ENCODE assay signal across 11 cellular contexts in the genomic region with DNA sequence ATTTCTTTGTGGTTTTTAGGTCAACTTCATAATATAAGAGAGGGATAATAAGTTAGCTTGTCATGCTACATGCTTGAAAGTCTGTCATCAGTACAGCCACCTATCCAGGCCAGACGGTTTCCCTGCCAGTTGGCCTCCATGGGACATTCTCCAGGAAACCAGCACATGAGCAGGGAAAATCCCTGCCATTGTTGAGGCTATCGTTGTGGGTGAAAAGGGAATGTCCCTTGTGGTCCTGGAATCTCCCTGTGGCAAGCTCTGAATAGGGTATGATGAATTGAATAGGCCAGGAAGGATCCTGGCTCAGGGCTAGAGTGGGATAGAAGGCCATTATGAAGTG. TPM values are rescaled to one million over a fixed set of nuclear protein-coding genes. Genes with fewer than 3 reads are reported as not detected.
DNase-seq lines count a peak whose midpoint lies in the region; ATAC-seq and TF ChIP-seq lines count a peak whose summit lies in the region.
"Had no signal": no experiment of that assay in that cellular context is flagged by ENCODE, and none has a peak within 500 bp of the region (broad histone marks: within the 10 kb centered on the region; RNA-seq: fewer than 3 reads in every experiment).

No MANE protein-coding gene starts in this region.

- H3K18ac ChIP-seq in mesendoderm (ENCODE audit: low read length), result no peak overlapping the region

- peaks cover 82% of the 10 kb centered on the region for H3K79me2 ChIP-seq in mammary epithelial cell (ENCODE audit: insufficient read depth, low read length)
- no peaks in the 10 kb centered on the region for H3K79me2 ChIP-seq in mesendoderm (ENCODE audit: control insufficient read depth, insufficient read depth, low read length)

- no peak overlapping the region for H3K4me2 ChIP-seq in mammary epithelial cell (ENCODE audit: insufficient read depth, low read depth, low read length)
- H3K4me2 ChIP-seq in mesendoderm (ENCODE audit: low read length), result no peak overlapping the region

- no peak overlapping the region for H2AFZ ChIP-seq in mammary epithelial cell (ENCODE audit: low read depth, low read length)

- H3K56ac ChIP-seq in mesendoderm (ENCODE audit: low read length), result no peak overlapping the region

- peak overlapping the region; percentile 10 for H3K27ac ChIP-seq in mammary epithelial cell (ENCODE audit: insufficient read depth, low read depth, low read length)
- no peak overlapping the region for H3K27ac ChIP-seq in mesendoderm (ENCODE audit: low read depth, low read length)
- H3K27ac ChIP-seq in esophagus squamous epithelium, result no peak overlapping the region
- H3K27ac ChIP-seq in vagina, result no peak overlapping the region
- H3K27ac ChIP-seq in CD4-positive, alpha-beta T cell (ENCODE audit: low read depth, low read length), result no peak overlapping the region
- H3K27ac ChIP-seq: suprapubic skin had no signal

- H2BK15ac ChIP-seq in mesendoderm (replicated peaks; ENCODE audit: low read depth), result no peak overlapping the region

- WGBS in mammary epithelial cell (ENCODE audit: low coverage, missing lambda C conversion rate), result 5% methylated on average over 2 of the region's 2 CpGs
- no CpG with 5 or more reads among the region's 2 CpGs for WGBS in mesendoderm (ENCODE audit: extremely low coverage, insufficient coverage, low lambda C conversion rate)
- WGBS in esophagus squamous epithelium, 2 donors, result 10 to 15% methylated on average over 2 of the region's 2 CpGs

- TF ChIP-seq CTCF in Calu3 (IDR thresholded peaks at IDR 0.05; ENCODE audit: unreplicated experiment) (no peak), mammary epithelial cell (conservative IDR thresholded peaks at IDR 0.05 in 1 of 2, IDR thresholded peaks at IDR 0.05 in 1 of 2; ENCODE audit: extremely low read depth in 1 of 2, insufficient read depth in 1 of 2, low read depth in 1 of 2, low read length in 2 of 2) (no peak), esophagus squamous epithelium (IDR thresholded peaks at IDR 0.05) (no peak), vagina (IDR thresholded peaks at IDR 0.05) (no peak)
- TF ChIP-seq CTCF in CD4-positive, alpha-beta T cell (IDR thresholded peaks at IDR 0.05), result no peak

- POLR2A ChIA-PET in CD4-positive, alpha-beta T cell (lab: Charles Lee), result no interaction called here

- no peaks in the 10 kb centered on the region for H3K79me1 ChIP-seq in mesendoderm (ENCODE audit: low read length)

- no peak overlapping the region for H3K9ac ChIP-seq in mammary epithelial cell (ENCODE audit: insufficient read depth, low read length)
- H3K9ac ChIP-seq in mesendoderm (ENCODE audit: low read length), result no peak overlapping the region

- H3K4me3 Mint-ChIP-seq in Calu3 (ENCODE audit: low read depth, unreplicated experiment), result peak overlapping the region; percentile 33
- no peak overlapping the region for H3K4me3 Mint-ChIP-seq in CD4-positive, alpha-beta T cell
- H3K4me3 Mint-ChIP-seq: CD4-positive, alpha-beta memory T cell had no signal

- no peak overlapping the region for H4K5ac ChIP-seq in mesendoderm (ENCODE audit: low read length)

- DNase-seq in Calu3 (peak; percentile 73), HS-5 (ENCODE audit: low read depth) (peak; percentile 56), mammary epithelial cell (peak; percentile 93), mesendoderm (peak; percentile 72), esophagus squamous epithelium (lab: John Stamatoyannopoulos, UW) (no peak), vagina (ENCODE audit: extremely low spot score in 2 of 2) (no peak)
- DNase-seq in CD4-positive, alpha-beta T cell, result no peak
- DNase-seq: CD4-positive, alpha-beta memory T cell; stimulated activated CD4-positive, alpha-beta T cell treated with anti-CD3 and anti-CD28 coated beads, Interleukin-2, amount 100 ng/mL, for 48 hours had no signal

- H3K9me3 ChIP-seq in mammary epithelial cell (replicated peaks; ENCODE audit: insufficient read depth, low read length), result no peaks in the 10 kb centered on the region
- H3K9me3 ChIP-seq in esophagus squamous epithelium, result no peaks in the 10 kb centered on the region
- H3K9me3 ChIP-seq in vagina, result no peaks in the 10 kb centered on the region
- H3K9me3 ChIP-seq in CD4-positive, alpha-beta T cell (ENCODE audit: control insufficient read depth, low read length), result no peaks in the 10 kb centered on the region
- H3K9me3 ChIP-seq: suprapubic skin had no signal

- TF ChIP-seq POLR2A in esophagus squamous epithelium (IDR thresholded peaks at IDR 0.05) (no peak), vagina (IDR thresholded peaks at IDR 0.05) (no peak)

- H3K27ac Mint-ChIP-seq in Calu3 (ENCODE audit: unreplicated experiment), result peak overlapping the region; percentile 83
- H3K27ac Mint-ChIP-seq in CD4-positive, alpha-beta T cell, result no peak overlapping the region
- H3K27ac Mint-ChIP-seq: CD4-positive, alpha-beta memory T cell had no signal

- intact Hi-C loops in Calu3 (cut with micrococcal nuclease; ENCODE audit: unreplicated experiment), result no loop called here
- intact Hi-C loops in mammary epithelial cell (cut with micrococcal nuclease), result no loop called here
- intact Hi-C loops in esophagus squamous epithelium (cut with DNase I), result no loop called here
- intact Hi-C loops in vagina (cut with DNase I), result no loop called here
- intact Hi-C loops in CD4-positive, alpha-beta T cell (cut with DNase I, micrococcal nuclease), result no loop called here

- CTCF ChIA-PET in Calu3 (lab: Charles Lee) (interaction anchor here (0.6 to 1.6 kb wide), 4 partner anchors 9 to 333 kb away, joined by 3 to 7 read pairs (median 3); a partner anchor contains a TSS), mammary epithelial cell (lab: Charles Lee; ENCODE audit: low non-redundant PET) (no interaction called here)
- CTCF ChIA-PET in CD4-positive, alpha-beta T cell (lab: Charles Lee), result no interaction called here

- in situ Hi-C loops in mammary epithelial cell (cut with MboI; ENCODE audit: low sequenced_read_pairs in 2 of 2), result no loop called here

- peaks cover 18% of the 10 kb centered on the region for H3K4me1 ChIP-seq in mammary epithelial cell (ENCODE audit: insufficient read depth, low read length)
- H3K4me1 ChIP-seq in mesendoderm (ENCODE audit: control insufficient read depth, low read depth, low read length), result peaks cover 3% of the 10 kb centered on the region
- H3K4me1 ChIP-seq in esophagus squamous epithelium, result no peaks in the 10 kb centered on the region
- H3K4me1 ChIP-seq in vagina, result no peaks in the 10 kb centered on the region

- H2BK5ac ChIP-seq in mesendoderm (ENCODE audit: low read length), result no peak overlapping the region

- no peaks in the 10 kb centered on the region for H3K9me3 Mint-ChIP-seq in Calu3 (ENCODE audit: low read depth, unreplicated experiment)
- no peaks in the 10 kb centered on the region for H3K9me3 Mint-ChIP-seq in CD4-positive, alpha-beta T cell
- H3K9me3 Mint-ChIP-seq: CD4-positive, alpha-beta memory T cell had no signal

- H4K20me1 ChIP-seq in mammary epithelial cell (ENCODE audit: insufficient read depth, low read length), result peaks cover 2% of the 10 kb centered on the region

- dilution Hi-C loops in mammary epithelial cell (cut with HindIII; ENCODE audit: low sequenced_read_pairs), result no loop called here

- H3K36me3 ChIP-seq in mammary epithelial cell (ENCODE audit: insufficient read depth, low read length), result peaks cover 14% of the 10 kb centered on the region
- H3K36me3 ChIP-seq in mesendoderm (ENCODE audit: control insufficient read depth, insufficient read depth, low read length), result no peaks in the 10 kb centered on the region
- peaks cover 0 to 19% (median 0%) of the 10 kb centered on the region in 3 donors for H3K36me3 ChIP-seq in esophagus squamous epithelium
- H3K36me3 ChIP-seq in vagina, result no peaks in the 10 kb centered on the region

- H3K27me3 ChIP-seq in mammary epithelial cell (ENCODE audit: insufficient read depth, low read length) (no peaks in the 10 kb centered on the region), mesendoderm (ENCODE audit: insufficient read depth, low read length, poor library complexity) (no peaks in the 10 kb centered on the region), esophagus squamous epithelium (no peaks in the 10 kb centered on the region), vagina (no peaks in the 10 kb centered on the region)
- H3K27me3 ChIP-seq in CD4-positive, alpha-beta T cell (ENCODE audit: control insufficient read depth, insufficient read depth, low read length), result no peaks in the 10 kb centered on the region
- H3K27me3 ChIP-seq: suprapubic skin had no signal

- H3K4me1 Mint-ChIP-seq in Calu3 (ENCODE audit: low read depth, unreplicated experiment), result peaks cover 58% of the 10 kb centered on the region
- H3K4me1 Mint-ChIP-seq in CD4-positive, alpha-beta T cell (ENCODE audit: low read depth), result no peaks in the 10 kb centered on the region

- H2AK5ac ChIP-seq in mesendoderm (ENCODE audit: low read length), result no peak overlapping the region

- no peak overlapping the region for H3K4ac ChIP-seq in mesendoderm (ENCODE audit: low read depth, low read length)

- no peak overlapping the region for H3K23ac ChIP-seq in mesendoderm (ENCODE audit: low read length)

- no peak for ATAC-seq in GM19452 (IDR thresholded peaks at IDR 0.05; ENCODE audit: unreplicated experiment)
- no peak for ATAC-seq in CD4-positive, alpha-beta T cell (ENCODE audit: poor library complexity)

- H4K8ac ChIP-seq in mesendoderm (ENCODE audit: low read depth, low read length), result no peak overlapping the region

- BruUV-seq in Calu3 (replicated peaks; lab: Mats Ljungman, UMichigan) (no TSS peak), mammary epithelial cell (replicated peaks; lab: Mats Ljungman, UMichigan) (no TSS peak)

- H3K4me3 ChIP-seq in mammary epithelial cell (replicated peaks in 1 of 3; ENCODE audit: insufficient read depth in 1 of 3, low read depth in 2 of 3, low read length in 3 of 3), result no peak overlapping the region
- no peak overlapping the region for H3K4me3 ChIP-seq in mesendoderm (ENCODE audit: low read length)
- H3K4me3 ChIP-seq in esophagus squamous epithelium, result no peak overlapping the region
- no peak overlapping the region for H3K4me3 ChIP-seq in vagina
- H3K4me3 ChIP-seq: suprapubic skin had no signal

- no peak overlapping the region for H2BK120ac ChIP-seq in mesendoderm (ENCODE audit: low read depth, low read length)

- H3K36me3 Mint-ChIP-seq in Calu3 (ENCODE audit: insufficient read depth, unreplicated experiment), result peaks cover 75% of the 10 kb centered on the region
- peaks cover 16% of the 10 kb centered on the region for H3K36me3 Mint-ChIP-seq in CD4-positive, alpha-beta T cell (ENCODE audit: low read depth)

- H3K27me3 Mint-ChIP-seq in Calu3 (ENCODE audit: unreplicated experiment), result no peaks in the 10 kb centered on the region
- H3K27me3 Mint-ChIP-seq in CD4-positive, alpha-beta T cell, result no peaks in the 10 kb centered on the region
- H3K27me3 Mint-ChIP-seq: CD4-positive, alpha-beta memory T cell had no signal

RNA-seq across cellular contexts. Expression of a gene that starts 12.2 kb away (rescaled TPM):
- total RNA-seq in Calu3 (2022) (122 and 147 TPM in 2 replicates), mammary epithelial cell (10 to 100 TPM; 57.2 to 93.5 TPM), esophagus squamous epithelium (10 to 100 TPM in 2 of 4 donors, 1 to 10 TPM in 2; 9.0 to 15.8 (median 11.8) TPM), vagina (6.6 TPM)
- 65.6 TPM for polyA plus RNA-seq in mammary epithelial cell
- polyA minus RNA-seq in mammary epithelial cell, result 106 TPM
- polyA plus RNA-seq in mesendoderm (2013, experiment 1 of 2), result 36.3 TPM
- 35.7 TPM for polyA plus RNA-seq in mesendoderm (2013, experiment 2 of 2)
- total RNA-seq in CD4-positive, alpha-beta T cell, result 1 to 10 TPM; 1.7 to 2.1 TPM

RNA-seq across cellular contexts. Expression of a gene that starts 18.7 kb away (rescaled TPM):
- total RNA-seq in Calu3 (2022), result not detected in 2 replicates
- total RNA-seq in mammary epithelial cell, result not detected
- polyA plus RNA-seq in mammary epithelial cell, result not detected
- polyA minus RNA-seq in mammary epithelial cell, result not detected
- polyA plus RNA-seq in mesendoderm (2013, experiment 1 of 2), result 0.42 TPM
- polyA plus RNA-seq in mesendoderm (2013, experiment 2 of 2), result 0.42 TPM
- total RNA-seq in esophagus squamous epithelium, result under 1 TPM in 1 of 4 donors, not detected in 3; 0.53 TPM
- not detected for total RNA-seq in vagina
- total RNA-seq in CD4-positive, alpha-beta T cell, result under 1 TPM; 0.22 to 0.47 TPM
- total RNA-seq: suprapubic skin had no signal

Comparison
In these comparisons a context has a peak if more than half of its experiments do, and no peak if none do; other contexts are left out.
1. DNase-seq: peak in Calu3 (single experiment), HS-5 (single experiment), mammary epithelial cell (single experiment) and mesendoderm (single experiment); none in esophagus squamous epithelium (single experiment), vagina (0 of 2) and CD4-positive, alpha-beta T cell (0 of 10).